ENCODE assay signal across 2 cellular contexts in the genomic region with DNA sequence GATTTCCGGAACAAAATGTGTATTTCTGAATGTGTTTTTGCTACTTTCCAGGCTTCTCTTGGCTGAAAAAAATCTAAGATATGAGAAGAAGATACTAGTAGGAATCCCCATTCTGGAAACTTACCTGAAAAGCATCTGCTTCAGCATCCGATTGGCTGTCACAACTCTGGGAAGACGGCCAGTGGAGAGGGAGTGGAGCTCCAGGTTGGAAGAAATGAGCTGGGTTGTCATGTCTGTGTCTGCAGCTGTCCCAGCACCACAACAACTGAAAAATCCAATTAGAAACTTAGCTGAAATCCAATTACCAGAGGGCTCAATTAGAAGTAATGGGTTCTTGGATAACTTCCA.
TF ChIP-seq lines count a peak whose summit lies in the region.

No MANE protein-coding gene starts in this region.

TF ChIP-seq in SK-N-SH, 30 proteins besides CTCF, POLR2A, EP300 and RAD21 (continued from another document):
- TF ChIP-seq, protein P1, sequence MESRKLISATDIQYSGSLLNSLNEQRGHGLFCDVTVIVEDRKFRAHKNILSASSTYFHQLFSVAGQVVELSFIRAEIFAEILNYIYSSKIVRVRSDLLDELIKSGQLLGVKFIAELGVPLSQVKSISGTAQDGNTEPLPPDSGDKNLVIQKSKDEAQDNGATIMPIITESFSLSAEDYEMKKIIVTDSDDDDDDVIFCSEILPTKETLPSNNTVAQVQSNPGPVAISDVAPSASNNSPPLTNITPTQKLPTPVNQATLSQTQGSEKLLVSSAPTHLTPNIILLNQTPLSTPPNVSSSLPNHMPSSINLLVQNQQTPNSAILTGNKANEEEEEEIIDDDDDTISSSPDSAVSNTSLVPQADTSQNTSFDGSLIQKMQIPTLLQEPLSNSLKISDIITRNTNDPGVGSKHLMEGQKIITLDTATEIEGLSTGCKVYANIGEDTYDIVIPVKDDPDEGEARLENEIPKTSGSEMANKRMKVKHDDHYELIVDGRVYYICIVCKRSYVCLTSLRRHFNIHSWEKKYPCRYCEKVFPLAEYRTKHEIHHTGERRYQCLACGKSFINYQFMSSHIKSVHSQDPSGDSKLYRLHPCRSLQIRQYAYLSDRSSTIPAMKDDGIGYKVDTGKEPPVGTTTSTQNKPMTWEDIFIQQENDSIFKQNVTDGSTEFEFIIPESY (IDR thresholded peaks at IDR 0.05; ENCODE audit: borderline replicate concordance, low read depth), result no peak
- no peak for TF ChIP-seq ELF1 (IDR thresholded peaks at IDR 0.05)
- no peak for TF ChIP-seq FOXM1 (IDR thresholded peaks at IDR 0.05; ENCODE audit: low read depth)
- TF ChIP-seq, protein P2, sequence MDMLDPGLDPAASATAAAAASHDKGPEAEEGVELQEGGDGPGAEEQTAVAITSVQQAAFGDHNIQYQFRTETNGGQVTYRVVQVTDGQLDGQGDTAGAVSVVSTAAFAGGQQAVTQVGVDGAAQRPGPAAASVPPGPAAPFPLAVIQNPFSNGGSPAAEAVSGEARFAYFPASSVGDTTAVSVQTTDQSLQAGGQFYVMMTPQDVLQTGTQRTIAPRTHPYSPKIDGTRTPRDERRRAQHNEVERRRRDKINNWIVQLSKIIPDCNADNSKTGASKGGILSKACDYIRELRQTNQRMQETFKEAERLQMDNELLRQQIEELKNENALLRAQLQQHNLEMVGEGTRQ (IDR thresholded peaks at IDR 0.05; ENCODE audit: borderline replicate concordance, low read depth, low read length), result no peak
- no peak for TF ChIP-seq SIN3A (IDR thresholded peaks at IDR 0.05; ENCODE audit: borderline replicate concordance, low read depth, low read length)
- TF ChIP-seq, protein P3, sequence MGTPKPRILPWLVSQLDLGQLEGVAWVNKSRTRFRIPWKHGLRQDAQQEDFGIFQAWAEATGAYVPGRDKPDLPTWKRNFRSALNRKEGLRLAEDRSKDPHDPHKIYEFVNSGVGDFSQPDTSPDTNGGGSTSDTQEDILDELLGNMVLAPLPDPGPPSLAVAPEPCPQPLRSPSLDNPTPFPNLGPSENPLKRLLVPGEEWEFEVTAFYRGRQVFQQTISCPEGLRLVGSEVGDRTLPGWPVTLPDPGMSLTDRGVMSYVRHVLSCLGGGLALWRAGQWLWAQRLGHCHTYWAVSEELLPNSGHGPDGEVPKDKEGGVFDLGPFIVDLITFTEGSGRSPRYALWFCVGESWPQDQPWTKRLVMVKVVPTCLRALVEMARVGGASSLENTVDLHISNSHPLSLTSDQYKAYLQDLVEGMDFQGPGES (IDR thresholded peaks at IDR 0.05; ENCODE audit: low read depth, low read length), result no peak
- no peak for TF ChIP-seq FOXJ3 (CRISPR knock-in tag; IDR thresholded peaks at IDR 0.05)

TF ChIP-seq in SK-N-SH treated with all-trans-retinoic acid at 6 μM for 48 hours, 23 proteins besides CTCF, POLR2A, EP300 and RAD21 (continued from another document):
- TF ChIP-seq, protein P4, sequence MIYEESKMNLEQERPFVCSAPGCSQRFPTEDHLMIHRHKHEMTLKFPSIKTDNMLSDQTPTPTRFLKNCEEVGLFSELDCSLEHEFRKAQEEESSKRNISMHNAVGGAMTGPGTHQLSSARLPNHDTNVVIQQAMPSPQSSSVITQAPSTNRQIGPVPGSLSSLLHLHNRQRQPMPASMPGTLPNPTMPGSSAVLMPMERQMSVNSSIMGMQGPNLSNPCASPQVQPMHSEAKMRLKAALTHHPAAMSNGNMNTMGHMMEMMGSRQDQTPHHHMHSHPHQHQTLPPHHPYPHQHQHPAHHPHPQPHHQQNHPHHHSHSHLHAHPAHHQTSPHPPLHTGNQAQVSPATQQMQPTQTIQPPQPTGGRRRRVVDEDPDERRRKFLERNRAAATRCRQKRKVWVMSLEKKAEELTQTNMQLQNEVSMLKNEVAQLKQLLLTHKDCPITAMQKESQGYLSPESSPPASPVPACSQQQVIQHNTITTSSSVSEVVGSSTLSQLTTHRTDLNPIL (CRISPR knock-in tag; IDR thresholded peaks at IDR 0.05; ENCODE audit: low read depth), result no peak
- TF ChIP-seq, protein P5, sequence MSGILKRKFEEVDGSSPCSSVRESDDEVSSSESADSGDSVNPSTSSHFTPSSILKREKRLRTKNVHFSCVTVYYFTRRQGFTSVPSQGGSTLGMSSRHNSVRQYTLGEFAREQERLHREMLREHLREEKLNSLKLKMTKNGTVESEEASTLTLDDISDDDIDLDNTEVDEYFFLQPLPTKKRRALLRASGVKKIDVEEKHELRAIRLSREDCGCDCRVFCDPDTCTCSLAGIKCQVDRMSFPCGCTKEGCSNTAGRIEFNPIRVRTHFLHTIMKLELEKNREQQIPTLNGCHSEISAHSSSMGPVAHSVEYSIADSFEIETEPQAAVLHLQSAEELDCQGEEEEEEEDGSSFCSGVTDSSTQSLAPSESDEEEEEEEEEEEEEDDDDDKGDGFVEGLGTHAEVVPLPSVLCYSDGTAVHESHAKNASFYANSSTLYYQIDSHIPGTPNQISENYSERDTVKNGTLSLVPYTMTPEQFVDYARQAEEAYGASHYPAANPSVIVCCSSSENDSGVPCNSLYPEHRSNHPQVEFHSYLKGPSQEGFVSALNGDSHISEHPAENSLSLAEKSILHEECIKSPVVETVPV (CRISPR knock-in tag; IDR thresholded peaks at IDR 0.05), result no peak
- no peak for TF ChIP-seq ESRRG (CRISPR knock-in tag; IDR thresholded peaks at IDR 0.05)
- no peak for TF ChIP-seq SNAI2 (CRISPR knock-in tag; IDR thresholded peaks at IDR 0.05)
- TF ChIP-seq, protein P6, sequence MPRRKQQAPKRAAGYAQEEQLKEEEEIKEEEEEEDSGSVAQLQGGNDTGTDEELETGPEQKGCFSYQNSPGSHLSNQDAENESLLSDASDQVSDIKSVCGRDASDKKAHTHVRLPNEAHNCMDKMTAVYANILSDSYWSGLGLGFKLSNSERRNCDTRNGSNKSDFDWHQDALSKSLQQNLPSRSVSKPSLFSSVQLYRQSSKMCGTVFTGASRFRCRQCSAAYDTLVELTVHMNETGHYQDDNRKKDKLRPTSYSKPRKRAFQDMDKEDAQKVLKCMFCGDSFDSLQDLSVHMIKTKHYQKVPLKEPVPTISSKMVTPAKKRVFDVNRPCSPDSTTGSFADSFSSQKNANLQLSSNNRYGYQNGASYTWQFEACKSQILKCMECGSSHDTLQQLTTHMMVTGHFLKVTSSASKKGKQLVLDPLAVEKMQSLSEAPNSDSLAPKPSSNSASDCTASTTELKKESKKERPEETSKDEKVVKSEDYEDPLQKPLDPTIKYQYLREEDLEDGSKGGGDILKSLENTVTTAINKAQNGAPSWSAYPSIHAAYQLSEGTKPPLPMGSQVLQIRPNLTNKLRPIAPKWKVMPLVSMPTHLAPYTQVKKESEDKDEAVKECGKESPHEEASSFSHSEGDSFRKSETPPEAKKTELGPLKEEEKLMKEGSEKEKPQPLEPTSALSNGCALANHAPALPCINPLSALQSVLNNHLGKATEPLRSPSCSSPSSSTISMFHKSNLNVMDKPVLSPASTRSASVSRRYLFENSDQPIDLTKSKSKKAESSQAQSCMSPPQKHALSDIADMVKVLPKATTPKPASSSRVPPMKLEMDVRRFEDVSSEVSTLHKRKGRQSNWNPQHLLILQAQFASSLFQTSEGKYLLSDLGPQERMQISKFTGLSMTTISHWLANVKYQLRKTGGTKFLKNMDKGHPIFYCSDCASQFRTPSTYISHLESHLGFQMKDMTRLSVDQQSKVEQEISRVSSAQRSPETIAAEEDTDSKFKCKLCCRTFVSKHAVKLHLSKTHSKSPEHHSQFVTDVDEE (CRISPR knock-in tag; IDR thresholded peaks at IDR 0.05), result no peak
- no peak for TF ChIP-seq ZNF70 (CRISPR knock-in tag; IDR thresholded peaks at IDR 0.05)
